7 cellular contexts compared by ENCODE assay signal in the genomic region with DNA sequence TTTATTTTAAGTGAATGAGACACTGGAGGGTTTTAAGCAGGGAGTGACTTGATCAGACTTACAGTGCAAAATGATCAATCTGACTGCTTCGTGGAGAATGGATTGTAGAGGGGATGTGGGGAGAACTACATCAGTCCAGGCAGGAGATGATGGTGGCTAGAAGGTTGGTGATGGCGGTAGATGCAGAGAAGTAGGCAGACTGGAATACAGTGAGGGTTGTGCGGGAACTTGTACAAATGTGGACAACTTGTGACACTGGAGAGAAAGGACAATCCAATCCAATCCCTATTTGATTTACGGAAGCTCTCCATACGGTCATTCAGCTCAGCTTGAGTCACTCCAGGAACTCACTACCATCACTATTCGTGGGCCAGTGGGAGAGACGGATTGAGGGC. TPM values are rescaled to one million over a fixed set of nuclear protein-coding genes. Genes with fewer than 3 reads are reported as not detected.
DNase-seq lines count a peak whose midpoint lies in the region; ATAC-seq lines count a peak whose summit lies in the region.

No MANE protein-coding gene starts in this region.

- H3K27ac Mint-ChIP-seq in activated naive CD4-positive, alpha-beta T cell treated with anti-CD3 and anti-CD28 coated beads, Interleukin-2, amount 50 U/mL, for 72 hours, result peak overlapping the region; percentile 94
- peak overlapping the region; percentile 55 to 96 for H3K27ac Mint-ChIP-seq in stimulated activated naive CD8-positive, alpha-beta T cell treated with anti-CD3 and anti-CD28 coated beads, Interleukin-15, amount 100 ng/mL, for 72 hours

- peak overlapping the region; percentile 78 to 97 for H3K4me3 Mint-ChIP-seq in stimulated activated naive CD8-positive, alpha-beta T cell treated with anti-CD3 and anti-CD28 coated beads, Interleukin-15, amount 100 ng/mL, for 72 hours

- H3K9me3 ChIP-seq in iPS-18a (ENCODE audit: control insufficient read depth, low read depth, low read length), result no peaks in the 10 kb centered on the region

- H3K4me1 ChIP-seq in iPS-18a (ENCODE audit: control insufficient read depth, low read depth, low read length), result peaks cover 11% of the 10 kb centered on the region

- no peaks in the 10 kb centered on the region for H3K27me3 Mint-ChIP-seq in stimulated activated naive CD8-positive, alpha-beta T cell treated with anti-CD3 and anti-CD28 coated beads, Interleukin-15, amount 100 ng/mL, for 72 hours

- H3K9ac ChIP-seq in iPS-18a (ENCODE audit: low read length), result peak overlapping the region; percentile 90

- H3K36me3 Mint-ChIP-seq in activated naive CD4-positive, alpha-beta T cell treated with anti-CD3 and anti-CD28 coated beads, Interleukin-2, amount 50 U/mL, for 72 hours, result peaks cover 23 to 34% of the 10 kb centered on the region in 2 donors

- H3K9me3 Mint-ChIP-seq in activated naive CD4-positive, alpha-beta T cell treated with anti-CD3 and anti-CD28 coated beads, Interleukin-2, amount 50 U/mL, for 72 hours, result no peaks in the 10 kb centered on the region
- no peaks in the 10 kb centered on the region for H3K9me3 Mint-ChIP-seq in stimulated activated naive CD8-positive, alpha-beta T cell treated with anti-CD3 and anti-CD28 coated beads, Interleukin-15, amount 100 ng/mL, for 72 hours

- peaks cover 3% of the 10 kb centered on the region for H3K36me3 ChIP-seq in iPS-18a (ENCODE audit: control insufficient read depth, low read depth, low read length)

- peak overlapping the region; percentile 76 for H3K4me3 ChIP-seq in iPS-18a (ENCODE audit: low read length)

- ATAC-seq in activated naive CD4-positive, alpha-beta T cell treated with anti-CD3 and anti-CD28 coated beads, Interleukin-2, amount 50 U/mL, for 72 hours, result no peak
- no peak for ATAC-seq in stimulated activated naive CD8-positive, alpha-beta T cell treated with anti-CD3 and anti-CD28 coated beads, Interleukin-15, amount 100 ng/mL, for 72 hours
- no peak for ATAC-seq in GM18867 (IDR thresholded peaks at IDR 0.05; ENCODE audit: unreplicated experiment)

- peaks cover 39% of the 10 kb centered on the region for H3K4me1 Mint-ChIP-seq in stimulated activated naive CD8-positive, alpha-beta T cell treated with anti-CD3 and anti-CD28 coated beads, Interleukin-15, amount 100 ng/mL, for 72 hours

- H3K27me3 ChIP-seq in iPS-18a (ENCODE audit: control insufficient read depth, insufficient read depth, low read length), result no peaks in the 10 kb centered on the region

- peak overlapping the region; percentile 59 for H3K27ac ChIP-seq in iPS-18a (ENCODE audit: low read length)

- DNase-seq in HPDE6-E6E7 (ENCODE audit: extremely low spot score), result peak; percentile 66
- no peak for DNase-seq in activated naive CD4-positive, alpha-beta T cell treated with anti-CD3 and anti-CD28 coated beads, Interleukin-2, amount 50 U/mL, for 72 hours (ENCODE audit: low spot score in 2 of 2)
- no peak for DNase-seq in stimulated activated naive CD8-positive, alpha-beta T cell treated with anti-CD3 and anti-CD28 coated beads, Interleukin-15, amount 100 ng/mL, for 72 hours
- no peak for DNase-seq in kidney glomerular epithelial cell (lab: John Stamatoyannopoulos, UW)
- no peak for DNase-seq in NCI-H128 (lab: John Stamatoyannopoulos, UW; ENCODE audit: unreplicated experiment)

RNA-seq across cellular contexts. Expression of gene TIGD6, which starts 0.6 kb away (rescaled TPM):
- total RNA-seq in activated naive CD4-positive, alpha-beta T cell treated with anti-CD3 and anti-CD28 coated beads, Interleukin-2, amount 50 U/mL, for 72 hours, result 1 to 10 TPM; 1.9 to 3.0 TPM

RNA-seq across cellular contexts. Expression of gene HMGXB3, which starts 0.7 kb away (rescaled TPM):
- total RNA-seq in activated naive CD4-positive, alpha-beta T cell treated with anti-CD3 and anti-CD28 coated beads, Interleukin-2, amount 50 U/mL, for 72 hours, result 10 to 100 TPM; 19.9 to 40.8 TPM

RNA-seq across cellular contexts. Expression of gene SLC26A2, which starts 39.3 kb away (rescaled TPM):
- total RNA-seq in activated naive CD4-positive, alpha-beta T cell treated with anti-CD3 and anti-CD28 coated beads, Interleukin-2, amount 50 U/mL, for 72 hours, result 1 to 10 TPM; 3.9 to 8.4 TPM

RNA-seq across cellular contexts. Expression of gene PDE6A, which starts 55.3 kb away (rescaled TPM):
- total RNA-seq in activated naive CD4-positive, alpha-beta T cell treated with anti-CD3 and anti-CD28 coated beads, Interleukin-2, amount 50 U/mL, for 72 hours, result not detected
